28 cellular contexts compared by ENCODE assay signal in genomic region chr6:169302716-169303115, GRCh38.
"Had no signal": no experiment of that assay in that cellular context is flagged by ENCODE, and none has a peak within 500 bp of the region (broad histone marks: within the 10 kb centered on the region; RNA-seq: fewer than 3 reads in every experiment).

No MANE protein-coding gene starts in this region.

- H3K27ac ChIP-seq: stomach, suprapubic skin, testis, thoracic aorta, thyroid gland, tibial nerve, transverse colon, upper lobe of left lung, upper lobe of right lung, uterus, vagina had no signal

- H3K4me3 Mint-ChIP-seq: stimulated activated effector memory CD8-positive, alpha-beta T cell treated with anti-CD3 and anti-CD28 coated beads, Interleukin-12 subunit alpha, Interleukin-12 subunit beta, amount 100 ng/mL, for 72 hours; stimulated activated memory B cell treated with anti-CD40 and anti-IgM and Interleukin-4, amounts not matched to agents 10 μg/mL and 1 μg/mL and 100 μg/mL, for 72 hours; stimulated activated naive B cell treated with anti-CD40 and anti-IgM and Interleukin-4, amounts not matched to agents 10 μg/mL and 1 μg/mL and 100 μg/mL, for 72 hours; stimulated activated naive CD8-positive, alpha-beta T cell treated with anti-CD3 and anti-CD28 coated beads, Interleukin-15, amount 100 ng/mL, for 72 hours; stimulated activated naive CD8-positive, alpha-beta T cell treated with anti-CD3 and anti-CD28 coated beads, Interleukin-15, Interleukin-2, amounts not matched to agents 100 ng/mL and 50 ng/mL, for 24 hours; type B pancreatic cell had no signal

- H3K9me3 Mint-ChIP-seq: stimulated activated effector memory CD8-positive, alpha-beta T cell treated with anti-CD3 and anti-CD28 coated beads, Interleukin-12 subunit alpha, Interleukin-12 subunit beta, amount 100 ng/mL, for 72 hours; stimulated activated naive CD8-positive, alpha-beta T cell treated with anti-CD3 and anti-CD28 coated beads, Interleukin-15, amount 100 ng/mL, for 72 hours; type B pancreatic cell had no signal

- H3K27me3 Mint-ChIP-seq: type B pancreatic cell had no signal

- H3K4me1 Mint-ChIP-seq: stimulated activated effector memory CD8-positive, alpha-beta T cell treated with anti-CD3 and anti-CD28 coated beads, Interleukin-12 subunit alpha, Interleukin-12 subunit beta, amount 100 ng/mL, for 72 hours; stimulated activated memory B cell treated with anti-CD40 and anti-IgM and Interleukin-4, amounts not matched to agents 10 μg/mL and 1 μg/mL and 100 μg/mL, for 72 hours; stimulated activated naive B cell treated with anti-CD40 and anti-IgM and Interleukin-4, amounts not matched to agents 10 μg/mL and 1 μg/mL and 100 μg/mL, for 72 hours; stimulated activated naive CD8-positive, alpha-beta T cell treated with anti-CD3 and anti-CD28 coated beads, Interleukin-15, amount 100 ng/mL, for 72 hours had no signal

- H3K27me3 ChIP-seq: stomach, suprapubic skin, testis, thyroid gland, tibial artery, tibial nerve, transverse colon, upper lobe of left lung, upper lobe of right lung, uterus, vagina had no signal

- H3K4me1 ChIP-seq: stomach, suprapubic skin, testis, thyroid gland, tibial nerve, transverse colon, upper lobe of left lung, upper lobe of right lung, uterus, vagina had no signal

- DNase-seq: stimulated activated CD4-positive, alpha-beta T cell treated with anti-CD3 and anti-CD28 coated beads, Interleukin-2, amount 100 ng/mL, for 48 hours; stimulated activated CD4-positive, alpha-beta T cell treated with anti-CD3 and anti-CD28 coated beads, Interleukin-4, amount 100 ng/mL, for 1 hour; stimulated activated CD4-positive, alpha-beta T cell treated with anti-CD3 and anti-CD28 coated beads, Interleukin-4, amount 100 ng/mL, for 24 hours; stimulated activated CD4-positive, alpha-beta T cell treated with anti-CD3 and anti-CD28 coated beads, Interleukin-4, amount 100 ng/mL, for 4 hours; stimulated activated CD8-positive, alpha-beta memory T cell treated with anti-CD3 and anti-CD28 coated beads, Interleukin-4, amount 100 ng/mL, for 48 hours; stimulated activated naive B cell treated with anti-CD40 and anti-IgM and Interleukin-4, amounts not matched to agents 10 μg/mL and 1 μg/mL and 100 μg/mL, for 72 hours; stimulated activated naive CD4-positive, alpha-beta T cell; stimulated activated naive CD4-positive, alpha-beta T cell treated with Interleukin-2 at 50 U/mL for 16 hours; stimulated activated naive CD8-positive, alpha-beta T cell treated with anti-CD3 and anti-CD28 coated beads, Interleukin-15, amount 100 ng/mL, for 72 hours; stimulated activated naive CD8-positive, alpha-beta T cell treated with anti-CD3 and anti-CD28 coated beads, Interleukin-15, Interleukin-2, amounts not matched to agents 100 U/mL and 50 U/mL, for 24 hours; stomach; substantia nigra; testis; thyroid gland; transverse colon; trophoblast cell; upper lobe of left lung; upper lobe of right lung; uterus had no signal

- H3K4me3 ChIP-seq: stomach, suprapubic skin, testis, thoracic aorta, thyroid gland, tibial artery, tibial nerve, transverse colon, upper lobe of left lung, upper lobe of right lung, uterus, vagina had no signal

- H3K9me3 ChIP-seq: suprapubic skin, testis, thoracic aorta, thyroid gland, tibial artery, transverse colon, upper lobe of left lung, upper lobe of right lung, uterus, vagina had no signal

- H3K36me3 ChIP-seq: stomach, suprapubic skin, thoracic aorta, thyroid gland, tibial artery, tibial nerve, transverse colon, upper lobe of left lung, upper lobe of right lung, uterus, vagina had no signal

- H3K36me3 Mint-ChIP-seq: stimulated activated effector memory CD8-positive, alpha-beta T cell treated with anti-CD3 and anti-CD28 coated beads, Interleukin-12 subunit alpha, Interleukin-12 subunit beta, amount 100 ng/mL, for 72 hours; stimulated activated naive B cell treated with anti-CD40 and anti-IgM and Interleukin-4, amounts not matched to agents 10 μg/mL and 1 μg/mL and 100 μg/mL, for 72 hours; type B pancreatic cell had no signal

- ATAC-seq: stimulated activated effector memory CD8-positive, alpha-beta T cell treated with anti-CD3 and anti-CD28 coated beads, Interleukin-12 subunit alpha, Interleukin-12 subunit beta, amount 100 ng/mL, for 72 hours; stimulated activated memory B cell treated with anti-CD40 and anti-IgM and Interleukin-4, amounts not matched to agents 10 μg/mL and 1 μg/mL and 100 μg/mL, for 72 hours; stimulated activated naive B cell treated with anti-CD40 and anti-IgM and Interleukin-4, amounts not matched to agents 10 μg/mL and 1 μg/mL and 100 μg/mL, for 72 hours; stimulated activated naive CD8-positive, alpha-beta T cell treated with anti-CD3 and anti-CD28 coated beads, Interleukin-15, amount 100 ng/mL, for 72 hours; stimulated activated naive CD8-positive, alpha-beta T cell treated with anti-CD3 and anti-CD28 coated beads, Interleukin-15, Interleukin-2, amounts not matched to agents 100 U/mL and 50 U/mL, for 24 hours; upper lobe of right lung had no signal

- H3K27ac Mint-ChIP-seq: stimulated activated effector memory CD8-positive, alpha-beta T cell treated with anti-CD3 and anti-CD28 coated beads, Interleukin-12 subunit alpha, Interleukin-12 subunit beta, amount 100 ng/mL, for 72 hours; stimulated activated memory B cell treated with anti-CD40 and anti-IgM and Interleukin-4, amounts not matched to agents 10 μg/mL and 1 μg/mL and 100 μg/mL, for 72 hours; stimulated activated naive B cell treated with anti-CD40 and anti-IgM and Interleukin-4, amounts not matched to agents 10 μg/mL and 1 μg/mL and 100 μg/mL, for 72 hours; stimulated activated naive CD8-positive, alpha-beta T cell treated with anti-CD3 and anti-CD28 coated beads, Interleukin-15, amount 100 ng/mL, for 72 hours; stimulated activated naive CD8-positive, alpha-beta T cell treated with anti-CD3 and anti-CD28 coated beads, Interleukin-15, Interleukin-2, amounts not matched to agents 100 ng/mL and 50 ng/mL, for 24 hours; type B pancreatic cell had no signal
